20 cellular contexts compared by ENCODE assay signal in genomic region chr18:69123421-69123820, GRCh38.
"Had no signal": no experiment of that assay in that cellular context is flagged by ENCODE, and none has a peak within 500 bp of the region (broad histone marks: within the 10 kb centered on the region; RNA-seq: fewer than 3 reads in every experiment).

No MANE protein-coding gene starts in this region.

- H3K4me3 ChIP-seq: left ventricle myocardium inferior, mucosa of descending colon, suprapubic skin, tibial artery had no signal

- H3K27ac ChIP-seq: epithelial cell of prostate, left ventricle myocardium inferior, suprapubic skin, tibial artery had no signal

- ATAC-seq: activated CD8-positive, alpha-beta T cell treated with anti-CD3 and anti-CD28 coated beads for 36 hours; activated naive CD4-positive, alpha-beta T cell treated with anti-CD3 and anti-CD28 coated beads, Interleukin-2, amount 50 U/mL, for 72 hours; mucosa of descending colon; natural killer cell treated with Interleukin-12 subunit alpha and Interleukin-12 subunit beta and Interleukin-15 and Interleukin-18, amount 100 ng/mL, for 72 hours; right cardiac atrium; stimulated activated naive B cell treated with anti-CD40 and anti-IgM and Interleukin-4, amounts not matched to agents 10 μg/mL and 1 μg/mL and 100 μg/mL, for 72 hours; WTC11 had no signal

- H3K9me3 ChIP-seq: left ventricle myocardium inferior, mucosa of descending colon, suprapubic skin, tibial artery had no signal

- DNase-seq: activated CD4-positive, alpha-beta T cell treated with anti-CD3 and anti-CD28 coated beads for 1 hour; activated CD4-positive, alpha-beta T cell treated with anti-CD3 and anti-CD28 coated beads, Interleukin-2, amount 10 ng/mL, durations not matched to agents 7 days and 5 days; activated CD8-positive, alpha-beta T cell treated with anti-CD3 and anti-CD28 coated beads for 36 hours; activated naive CD4-positive, alpha-beta T cell; activated T-cell treated with anti-CD3 and anti-CD28 coated beads, Interleukin-2, amount 50 U/mL, for 48 hours; dermis blood vessel endothelial cell; effector CD8-positive, alpha-beta T cell; left ventricle myocardium inferior; mucosa of descending colon; right cardiac atrium; stimulated activated CD4-positive, alpha-beta T cell treated with anti-CD3 and anti-CD28 coated beads, Interleukin-15, amount 100 ng/mL, for 24 hours; stimulated activated CD4-positive, alpha-beta T cell treated with anti-CD3 and anti-CD28 coated beads, Interleukin-2, amount 100 ng/mL, for 24 hours; stimulated activated naive B cell treated with anti-CD40 and anti-IgM and Interleukin-4, amounts not matched to agents 10 μg/mL and 1 μg/mL and 100 μg/mL, for 72 hours; T1000; tibial artery had no signal

- H3K4me1 ChIP-seq: left ventricle myocardium inferior, suprapubic skin, tibial artery had no signal

- H3K36me3 ChIP-seq: left ventricle myocardium inferior, suprapubic skin, tibial artery had no signal

- H3K27me3 ChIP-seq: suprapubic skin, tibial artery had no signal
